Comparison of ENCODE assay signal across 15 cellular contexts in genomic region chr12:44689587-44689986, GRCh38.
"Had no signal": no experiment of that assay in that cellular context is flagged by ENCODE, and none has a peak within 500 bp of the region (broad histone marks: within the 10 kb centered on the region; RNA-seq: fewer than 3 reads in every experiment).

No MANE protein-coding gene starts in this region.

- H3K36me3 ChIP-seq: ovary had no signal

- H3K27me3 ChIP-seq: dorsolateral prefrontal cortex, ovary had no signal

- DNase-seq: cortex of kidney; dorsolateral prefrontal cortex; effector CD8-positive, alpha-beta T cell; glutamatergic neuron; islet precursor cell; mammary epithelial cell; mucosa of descending colon; naive thymus-derived CD8-positive, alpha-beta T cell; ovary; right cardiac atrium; small intestine; stimulated activated CD4-positive, alpha-beta T cell treated with anti-CD3 and anti-CD28 coated beads, Interleukin-2, amount 100 ng/mL, for 48 hours; stimulated activated naive CD4-positive, alpha-beta T cell treated with Interleukin-2 at 50 U/mL for 16 hours had no signal

- H3K27ac ChIP-seq: ovary had no signal

- H3K9me3 ChIP-seq: mucosa of descending colon, ovary had no signal

- ATAC-seq: esophagus mucosa; left lobe of liver; mucosa of descending colon; naive thymus-derived CD8-positive, alpha-beta T cell; right cardiac atrium had no signal

- H3K4me3 ChIP-seq: dorsolateral prefrontal cortex, mucosa of descending colon, ovary had no signal
